1 cellular context compared by ENCODE assay signal in the genomic region with DNA sequence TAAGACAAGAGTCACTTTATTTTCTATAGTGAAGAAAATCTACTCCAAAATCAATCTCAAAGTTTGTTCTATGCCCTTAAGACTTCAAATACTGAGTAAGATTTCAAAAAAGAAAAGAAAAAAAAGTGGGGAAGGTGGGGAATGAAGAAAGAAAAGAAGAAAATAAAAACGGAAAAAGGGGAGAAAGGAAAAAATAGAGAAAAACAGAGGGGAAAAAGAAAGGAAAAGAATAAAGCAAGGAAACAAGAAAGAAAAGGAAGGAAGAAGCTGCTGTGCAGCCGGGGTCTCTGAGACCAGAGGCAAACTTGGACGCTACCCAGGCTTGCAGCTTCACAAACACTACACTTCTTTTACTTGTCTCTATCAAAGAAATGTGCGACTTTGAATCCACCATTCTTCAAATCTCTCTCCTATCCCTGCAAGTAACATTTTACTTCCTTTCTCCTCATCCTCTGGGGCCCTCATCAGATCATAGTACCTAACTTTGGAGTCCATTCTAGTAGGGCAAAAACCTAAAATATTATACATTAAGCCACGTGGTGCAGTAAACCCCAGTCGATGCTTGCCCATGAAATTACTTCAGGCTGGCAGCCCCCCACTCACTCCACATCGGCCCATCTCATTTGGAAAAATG.
TF ChIP-seq lines count a peak whose summit lies in the region.

No MANE protein-coding gene starts in this region.

TF ChIP-seq in HEK293, 187 proteins besides CTCF, POLR2A, EP300 and RAD21 (continued from another document):
- TF ChIP-seq, protein P1, sequence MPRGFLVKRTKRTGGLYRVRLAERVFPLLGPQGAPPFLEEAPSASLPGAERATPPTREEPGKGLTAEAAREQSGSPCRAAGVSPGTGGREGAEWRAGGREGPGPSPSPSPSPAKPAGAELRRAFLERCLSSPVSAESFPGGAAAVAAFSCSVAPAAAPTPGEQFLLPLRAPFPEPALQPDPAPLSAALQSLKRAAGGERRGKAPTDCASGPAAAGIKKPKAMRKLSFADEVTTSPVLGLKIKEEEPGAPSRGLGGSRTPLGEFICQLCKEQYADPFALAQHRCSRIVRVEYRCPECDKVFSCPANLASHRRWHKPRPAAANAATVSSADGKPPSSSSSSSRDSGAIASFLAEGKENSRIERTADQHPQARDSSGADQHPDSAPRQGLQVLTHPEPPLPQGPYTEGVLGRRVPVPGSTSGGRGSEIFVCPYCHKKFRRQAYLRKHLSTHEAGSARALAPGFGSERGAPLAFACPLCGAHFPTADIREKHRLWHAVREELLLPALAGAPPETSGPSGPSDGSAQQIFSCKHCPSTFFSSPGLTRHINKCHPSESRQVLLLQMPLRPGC (tag by site-specific recombination; IDR thresholded peaks at IDR 0.05), result no peak
